In genomic region chr17:20226814-20227482, GRCh38 we compare ENCODE assay signal across 8 cellular contexts.
A peak's percentile ranks its signal among the peaks of the same experiment; 100 is the strongest.
DNase-seq lines count a peak whose midpoint lies in the region; ATAC-seq and TF ChIP-seq lines count a peak whose summit lies in the region.

No MANE protein-coding gene starts in this region.

- DNase-seq in AG04450 (ENCODE audit: low read depth, low spot score): peak; percentile 68
- DNase-seq in GM19240 (ENCODE audit: insufficient read length, low spot score): peak; percentile 40
- DNase-seq in NCI-H1105 (lab: John Stamatoyannopoulos, UW): peak; percentile 72
- peak; percentile 26 to 75 (median 61) for DNase-seq in T-helper 1 cell
- peak; percentile 80 for DNase-seq in amniotic epithelial cell (ENCODE audit: low read depth)
- DNase-seq in left cardiac atrium: peak; percentile 87
- DNase-seq in renal cortical epithelial cell (ENCODE audit: low read depth): peak; percentile 50
- peak; percentile 90 to 95 for DNase-seq in aorta

- H3K27me3 ChIP-seq in AG04450 (ENCODE audit: control insufficient read depth, insufficient read depth, low read length) (no peaks in the 10 kb centered on the region), aorta (ENCODE audit: control insufficient read depth in 1 of 2, insufficient read depth in 2 of 2, low read length in 1 of 2) (no peaks in the 10 kb centered on the region)

- H3K36me3 ChIP-seq in aorta (ENCODE audit: control insufficient read depth in 1 of 2, insufficient read depth in 2 of 2, low read length in 1 of 2): peaks cover 0 to 1% of the 10 kb centered on the region in 2 donors

- POLR2A ChIA-PET in AG04450 (lab: Yijun Ruan, JAX): interaction anchor here (0.8 to 1.4 kb wide), 3 partner anchors 69 to 99 kb away, joined by 3 to 4 read pairs (median 3); no protein-coding TSS in a partner anchor

- peaks cover 5 to 6% of the 10 kb centered on the region in 2 donors for H3K4me1 ChIP-seq in aorta (ENCODE audit: control insufficient read depth in 1 of 2, insufficient read depth in 2 of 2, low read length in 2 of 2)

- ATAC-seq in left cardiac atrium: peak; percentile 97 to 98
- peak; percentile 95 for ATAC-seq in aorta (ENCODE audit: low FRiP score)

- H3K4me3 ChIP-seq in AG04450 (ENCODE audit: low read depth, low read length): no peak overlapping the region
- no peak overlapping the region for H3K4me3 ChIP-seq in aorta (ENCODE audit: low read length in 2 of 2)

- H3K27ac ChIP-seq in AG04450 (ENCODE audit: low read depth, low read length) (peak overlapping the region; percentile 62), aorta (ENCODE audit: low read depth in 1 of 2, low read length in 2 of 2) (peak overlapping the region; percentile 18 to 64)

- peak; percentile 87 for TF ChIP-seq CTCF in AG04450 (IDR thresholded peaks at IDR 0.05; ENCODE audit: low read depth, low read length)

- CTCF ChIA-PET in AG04450 (lab: Charles Lee): interaction anchor here (0.6 to 2.1 kb wide), 30 partner anchors 9 to 766 kb away, joined by 3 to 12 read pairs (median 4); no protein-coding TSS in a partner anchor

- H3K9me3 ChIP-seq in AG04450 (ENCODE audit: control insufficient read depth, insufficient read depth, low read length): no peaks in the 10 kb centered on the region
- H3K9me3 ChIP-seq in aorta (ENCODE audit: control insufficient read depth, low read length): no peaks in the 10 kb centered on the region

- WGBS in aorta, 2 donors: 9 to 11% methylated on average over 8 of the region's 8 CpGs

- intact Hi-C loops in left cardiac atrium (cut with DNase I): loop anchor here in 1 of 2 donors (5.0 to 10.0 kb wide), 3 partner anchors 90 to 232 kb away; no protein-coding TSS in a partner anchor
- intact Hi-C loops in aorta (cut with DNase I): loop anchor here (1.0 to 5.0 kb wide), 6 partner anchors 35 to 235 kb away; no protein-coding TSS in a partner anchor

Comparison
In these comparisons a context has a peak if more than half of its experiments do, and no peak if none do; other contexts are left out.
1. DNase-seq: peak in every context shown above with its lines; median percentile 92 in aorta; 87 in left cardiac atrium; 80 in amniotic epithelial cell; 72 in NCI-H1105; 68 in AG04450; 61 in T-helper 1 cell; 50 in renal cortical epithelial cell; 40 in GM19240.